9 cellular contexts compared by ENCODE assay signal in genomic region chr17:51322390-51323029, GRCh38.
DNase-seq lines count a peak whose midpoint lies in the region; ATAC-seq, FAIRE-seq and TF ChIP-seq lines count a peak whose summit lies in the region.
"Had no signal": no experiment of that assay in that cellular context is flagged by ENCODE, and none has a peak within 500 bp of the region (broad histone marks: within the 10 kb centered on the region; RNA-seq: fewer than 3 reads in every experiment).

No MANE protein-coding gene starts in this region.

- peak; percentile 57 for TF ChIP-seq CTCF in choroid plexus epithelial cell (conservative IDR thresholded peaks at IDR 0.05; ENCODE audit: low read depth, low read length)
- TF ChIP-seq CTCF in pancreas (IDR thresholded peaks at IDR 0.05): peak in 1 of 4 donors; percentile 11

- intact Hi-C loops in pancreas (cut with DNase I): no loop called here

- H3K27ac ChIP-seq in pancreas: no peak overlapping the region
- H3K27ac ChIP-seq: thoracic aorta had no signal

- H3K36me3 ChIP-seq in pancreas: no peaks in the 10 kb centered on the region
- H3K36me3 ChIP-seq: thoracic aorta had no signal

- WGBS in pancreas, 2 donors: 17 to 30% methylated on average over 3 of the region's 3 CpGs

- H3K9me3 ChIP-seq in pancreas: no peaks in the 10 kb centered on the region
- H3K9me3 ChIP-seq: thoracic aorta had no signal

- peaks cover 0 to 9% (median 0%) of the 10 kb centered on the region in 3 donors for H3K4me1 ChIP-seq in pancreas

- H3K4me3 ChIP-seq in choroid plexus epithelial cell (ENCODE audit: low read depth, low read length) (no peak overlapping the region), pancreas (no peak overlapping the region)
- H3K4me3 ChIP-seq: thoracic aorta had no signal

- ATAC-seq in GM19351 (IDR thresholded peaks at IDR 0.05; ENCODE audit: unreplicated experiment): peak; percentile 88
- peak; percentile 55 to 89 (median 86) for ATAC-seq in pancreas
- ATAC-seq in HG03520 (IDR thresholded peaks at IDR 0.05; ENCODE audit: unreplicated experiment): no peak

- DNase-seq in D341Med (ENCODE audit: low spot score) (peak; percentile 60), NCI-H2171 (lab: John Stamatoyannopoulos, UW) (peak; percentile 48), choroid plexus epithelial cell (ENCODE audit: low read depth) (peak; percentile 57), pancreas (no peak), NCI-H1436 treated with DMSO at 0.1 percent for 48 hours (lab: John Stamatoyannopoulos, UW) (no peak)
- DNase-seq in activated CD4-positive, CD25-positive, alpha-beta regulatory T cell treated with anti-CD3 and anti-CD28 coated beads, Interleukin-2, amount 50 U/mL, for 72 hours: no peak

- FAIRE-seq in pancreas (lab: Jason Lieb, UNC): no peak

- no peaks in the 10 kb centered on the region for H3K27me3 ChIP-seq in pancreas

Comparison
In these comparisons a context has a peak if more than half of its experiments do, and no peak if none do; other contexts are left out.
1. DNase-seq: peak in D341Med (single experiment), NCI-H2171 (single experiment) and choroid plexus epithelial cell (single experiment); none in pancreas (0 of 6), activated CD4-positive, CD25-positive, alpha-beta regulatory T cell treated with anti-CD3 and anti-CD28 coated beads, Interleukin-2, amount 50 U/mL, for 72 hours (single experiment) and NCI-H1436 treated with DMSO at 0.1 percent for 48 hours (single experiment).